In genomic region chr1:101235696-101236545, GRCh38 we compare ENCODE assay signal across 8 cellular contexts. TPM values are rescaled to one million over a fixed set of nuclear protein-coding genes. Genes with fewer than 3 reads are reported as not detected.
A peak's percentile ranks its signal among the peaks of the same experiment; 100 is the strongest.
DNase-seq lines count a peak whose midpoint lies in the region; ATAC-seq and TF ChIP-seq lines count a peak whose summit lies in the region.

No MANE protein-coding gene starts in this region.

- H3K4me3 Mint-ChIP-seq in T-helper 1 cell treated with Interleukin-12 subunit alpha and Interleukin-12 subunit beta and Interleukin-4 antibody, amounts not matched to agents 30 μg/mL and 1 μg/mL, for 36 hours, result peak overlapping the region; percentile 98

- H3K36me3 Mint-ChIP-seq in T-helper 1 cell treated with Interleukin-12 subunit alpha and Interleukin-12 subunit beta and Interleukin-4 antibody, amounts not matched to agents 30 μg/mL and 1 μg/mL, for 36 hours (ENCODE audit: low read depth), result peaks cover 47% of the 10 kb centered on the region

- no peaks in the 10 kb centered on the region for H3K9me3 ChIP-seq in iPS-20b (ENCODE audit: insufficient read depth, low read depth, low read length)
- H3K9me3 ChIP-seq in spleen, result peaks cover 0 to 6% (median 0%) of the 10 kb centered on the region in 8 donors

- H3K27ac ChIP-seq in ACC112 (ENCODE audit: low read depth, low read length), result no peak overlapping the region
- no peak overlapping the region for H3K27ac ChIP-seq in iPS-20b (ENCODE audit: low read length)
- peak overlapping the region; percentile 80 to 99 (median 94) for H3K27ac ChIP-seq in spleen

- TF ChIP-seq CTCF in astrocyte of the cerebellum (IDR thresholded peaks at IDR 0.05; ENCODE audit: low read depth, low read length, missing control alignments), result no peak
- no peak for TF ChIP-seq CTCF in spleen (IDR thresholded peaks at IDR 0.05 in 8 of 11, conservative IDR thresholded peaks at IDR 0.05 in 3 of 11)

- H3K4me1 ChIP-seq in ACC112 (ENCODE audit: control insufficient read depth, insufficient read depth, low read length, unreplicated experiment) (peaks cover 4% of the 10 kb centered on the region), iPS-20b (ENCODE audit: insufficient read depth, low read length) (peaks cover 13% of the 10 kb centered on the region; the same call in 1 of the 2 replicates), spleen (peaks cover 6 to 79% (median 54%) of the 10 kb centered on the region in 6 donors)

- peak overlapping the region; percentile 96 for H2AFZ ChIP-seq in ACC112 (ENCODE audit: low read length, unreplicated experiment)

- H3K79me2 ChIP-seq in ACC112 (ENCODE audit: control insufficient read depth, insufficient read depth, low read length, unreplicated experiment), result no peaks in the 10 kb centered on the region

- H3K4me3 ChIP-seq in ACC112 (ENCODE audit: low read depth, low read length), result peak overlapping the region; percentile 88
- H3K4me3 ChIP-seq in astrocyte of the cerebellum (ENCODE audit: low read depth, low read length), result peak overlapping the region; percentile 71
- H3K4me3 ChIP-seq in iPS-20b (ENCODE audit: low read length), result peak overlapping the region; percentile 75
- H3K4me3 ChIP-seq in spleen, result peak overlapping the region; percentile 54 to 90 (median 66)

- peaks cover 7% of the 10 kb centered on the region for H3K9me3 Mint-ChIP-seq in T-helper 1 cell treated with Interleukin-12 subunit alpha and Interleukin-12 subunit beta and Interleukin-4 antibody, amounts not matched to agents 30 μg/mL and 1 μg/mL, for 36 hours

- peaks cover 41% of the 10 kb centered on the region for H3K4me1 Mint-ChIP-seq in T-helper 1 cell treated with Interleukin-12 subunit alpha and Interleukin-12 subunit beta and Interleukin-4 antibody, amounts not matched to agents 30 μg/mL and 1 μg/mL, for 36 hours (ENCODE audit: low read depth)

- DNase-seq in astrocyte of the cerebellum (ENCODE audit: low read depth) (no peak), spleen (peak; percentile 90), GOT3 (lab: John Stamatoyannopoulos, UW) (no peak)

- peak overlapping the region; percentile 66; the same call in 1 of the 2 replicates for H3K9ac ChIP-seq in iPS-20b (ENCODE audit: low read depth, low read length)

- H3K27me3 Mint-ChIP-seq in T-helper 1 cell treated with Interleukin-12 subunit alpha and Interleukin-12 subunit beta and Interleukin-4 antibody, amounts not matched to agents 30 μg/mL and 1 μg/mL, for 36 hours (ENCODE audit: low read depth), result no peaks in the 10 kb centered on the region

- ATAC-seq in GM18907 (IDR thresholded peaks at IDR 0.05; ENCODE audit: unreplicated experiment) (peak; percentile 65), HG03108 (IDR thresholded peaks at IDR 0.05; ENCODE audit: unreplicated experiment) (peak; percentile 47)

- peak in 1 of 3 donors; percentile 69 for TF ChIP-seq POLR2A in spleen (IDR thresholded peaks at IDR 0.05)

- intact Hi-C loops in spleen (cut with DNase I; ENCODE audit: low total_unique reads), result no loop called here

- H3K36me3 ChIP-seq in ACC112 (ENCODE audit: insufficient read depth, low read length), result no peaks in the 10 kb centered on the region
- H3K36me3 ChIP-seq in iPS-20b (ENCODE audit: insufficient read depth, low read depth, low read length), result no peaks in the 10 kb centered on the region
- peaks cover 0 to 22% (median 13%) of the 10 kb centered on the region in 6 donors for H3K36me3 ChIP-seq in spleen

- WGBS in spleen, 5 donors, result 1 to 2% (median 1%) methylated on average over 39 to 44 of the region's 44 CpGs

- H3K27ac Mint-ChIP-seq in T-helper 1 cell treated with Interleukin-12 subunit alpha and Interleukin-12 subunit beta and Interleukin-4 antibody, amounts not matched to agents 30 μg/mL and 1 μg/mL, for 36 hours, result peak overlapping the region; percentile 94

- in situ Hi-C loops in astrocyte of the cerebellum (cut with HindIII; ENCODE audit: low sequenced_read_pairs), result no loop called here

- H3K27me3 ChIP-seq in ACC112 (ENCODE audit: insufficient read depth, low read length), result no peaks in the 10 kb centered on the region
- peaks cover 47% of the 10 kb centered on the region for H3K27me3 ChIP-seq in iPS-20b (ENCODE audit: insufficient read depth, low read length)
- H3K27me3 ChIP-seq in spleen (replicated peaks in 1 of 7), result peaks cover 0 to 34% (median 0%) of the 10 kb centered on the region in 7 donors

RNA-seq across cellular contexts. Expression of gene S1PR1, which starts 0.9 kb away (rescaled TPM):
- 100 to 1,000 TPM in 6 of 7 donors, 10 to 100 TPM in 1; 83.9 to 219 (median 158) TPM for total RNA-seq in spleen
- 10 to 100 TPM; 42.5 to 53.9 (median 45.4) TPM for polyA plus RNA-seq in spleen

Comparison
In these comparisons a context has a peak if more than half of its experiments do, and no peak if none do; other contexts are left out.
1. H3K27ac ChIP-seq: peak in spleen (8 of 8); none in ACC112 (single experiment) and iPS-20b (single experiment).
2. Peak in every context shown above with its lines, with median percentiles within 50 percentile points of each other: H3K4me3 ChIP-seq.